Comparison of ENCODE assay signal across 12 cellular contexts in genomic region chr1:214107322-214108096, GRCh38.
DNase-seq lines count a peak whose midpoint lies in the region; ATAC-seq, FAIRE-seq and TF ChIP-seq lines count a peak whose summit lies in the region.
"Had no signal": no experiment of that assay in that cellular context is flagged by ENCODE, and none has a peak within 500 bp of the region (broad histone marks: within the 10 kb centered on the region; RNA-seq: fewer than 3 reads in every experiment).

No MANE protein-coding gene starts in this region.

- H3K27me3 Mint-ChIP-seq in chondrocyte (ENCODE audit: low read depth): no peaks in the 10 kb centered on the region
- H3K27me3 Mint-ChIP-seq: central memory CD8-positive, alpha-beta T cell had no signal

- peak; percentile 56 for DNase-seq in M059J (ENCODE audit: low read depth)
- DNase-seq in chondrocyte (ENCODE audit: low spot score): peak; percentile 70
- peak; percentile 40 for DNase-seq in left kidney (ENCODE audit: low read depth, low spot score)
- DNase-seq in small intestine: peak; percentile 38
- DNase-seq in KG1 (lab: John Stamatoyannopoulos, UW): no peak
- DNase-seq in SKM-1 (lab: John Stamatoyannopoulos, UW; ENCODE audit: unreplicated experiment): no peak
- DNase-seq: activated T-cell treated with anti-CD3 and anti-CD28 coated beads, Interleukin-2, amount 50 U/mL, for 4 hours; NCI-H2029 treated with DMSO at 0.1 percent for 48 hours; stimulated activated naive B cell treated with anti-CD40 and anti-IgM and Interleukin-4, amounts not matched to agents 10 μg/mL and 1 μg/mL and 100 μg/mL, for 72 hours had no signal

- H3K36me3 Mint-ChIP-seq in chondrocyte (ENCODE audit: low read depth): no peaks in the 10 kb centered on the region
- H3K36me3 Mint-ChIP-seq: stimulated activated naive B cell treated with anti-CD40 and anti-IgM and Interleukin-4, amounts not matched to agents 10 μg/mL and 1 μg/mL and 100 μg/mL, for 72 hours had no signal

- no peak overlapping the region for H3K27ac ChIP-seq in small intestine (ENCODE audit: low read depth in 1 of 2, low read length in 1 of 2)

- H3K4me1 Mint-ChIP-seq in chondrocyte (ENCODE audit: low read depth): no peaks in the 10 kb centered on the region
- H3K4me1 Mint-ChIP-seq: central memory CD8-positive, alpha-beta T cell; stimulated activated naive B cell treated with anti-CD40 and anti-IgM and Interleukin-4, amounts not matched to agents 10 μg/mL and 1 μg/mL and 100 μg/mL, for 72 hours had no signal

- WGBS in small intestine, 3 donors: 9 to 28% (median 18%) methylated on average over 23 to 25 of the region's 25 CpGs

- no peak for ATAC-seq in HG02973 (IDR thresholded peaks at IDR 0.05; ENCODE audit: unreplicated experiment)
- ATAC-seq in HG03469 (IDR thresholded peaks at IDR 0.05; ENCODE audit: unreplicated experiment): no peak
- ATAC-seq: activated T-cell treated with anti-CD3 and anti-CD28 coated beads, Interleukin-2, amount 50 U/mL, for 4 hours; stimulated activated naive B cell treated with anti-CD40 and anti-IgM and Interleukin-4, amounts not matched to agents 10 μg/mL and 1 μg/mL and 100 μg/mL, for 72 hours had no signal

- no peak overlapping the region for H3K4me3 Mint-ChIP-seq in chondrocyte (ENCODE audit: unreplicated experiment)
- H3K4me3 Mint-ChIP-seq: activated T-cell treated with anti-CD3 and anti-CD28 coated beads, Interleukin-2, amount 50 U/mL, for 4 hours; central memory CD8-positive, alpha-beta T cell; stimulated activated naive B cell treated with anti-CD40 and anti-IgM and Interleukin-4, amounts not matched to agents 10 μg/mL and 1 μg/mL and 100 μg/mL, for 72 hours had no signal

- no peak for TF ChIP-seq CTCF in chondrocyte (IDR thresholded peaks at IDR 0.05)

- no peak for FAIRE-seq in small intestine (lab: Jason Lieb, UNC)

- peak overlapping the region in 1 of 2 donors; percentile 21 for H3K4me3 ChIP-seq in small intestine (ENCODE audit: low read depth in 1 of 2, low read length in 2 of 2)

- peaks cover 4% of the 10 kb centered on the region for H3K9me3 Mint-ChIP-seq in chondrocyte (ENCODE audit: low read depth)
- H3K9me3 Mint-ChIP-seq: activated T-cell treated with anti-CD3 and anti-CD28 coated beads, Interleukin-2, amount 50 U/mL, for 4 hours; central memory CD8-positive, alpha-beta T cell had no signal

- no peaks in the 10 kb centered on the region for H3K9me3 ChIP-seq in small intestine (ENCODE audit: control insufficient read depth, low read depth)

- H3K4me1 ChIP-seq in small intestine (ENCODE audit: control insufficient read depth in 2 of 2, insufficient read depth in 1 of 2, low read depth in 1 of 2, low read length in 1 of 2): no peaks in the 10 kb centered on the region

- H3K27ac Mint-ChIP-seq in chondrocyte (ENCODE audit: unreplicated experiment): no peak overlapping the region
- H3K27ac Mint-ChIP-seq: stimulated activated naive B cell treated with anti-CD40 and anti-IgM and Interleukin-4, amounts not matched to agents 10 μg/mL and 1 μg/mL and 100 μg/mL, for 72 hours had no signal

- H3K27me3 ChIP-seq in small intestine (ENCODE audit: control insufficient read depth in 2 of 2, insufficient read depth in 2 of 2, low read length in 2 of 2): peaks cover 0 to 5% of the 10 kb centered on the region in 2 donors

- H3K36me3 ChIP-seq in small intestine (ENCODE audit: control insufficient read depth in 2 of 2, insufficient read depth in 2 of 2, low read length in 2 of 2): no peaks in the 10 kb centered on the region

Comparison
In these comparisons a context has a peak if more than half of its experiments do, and no peak if none do; other contexts are left out.
1. DNase-seq: peak in M059J (single experiment), chondrocyte (single experiment), left kidney (single experiment) and small intestine (single experiment); none in KG1 (single experiment) and SKM-1 (single experiment).